Comparison of ENCODE assay signal across 8 cellular contexts in genomic region chr19:55461259-55461973, GRCh38. TPM values are rescaled to one million over a fixed set of nuclear protein-coding genes. Genes with fewer than 3 reads are reported as not detected.
DNase-seq lines count a peak whose midpoint lies in the region; ATAC-seq and TF ChIP-seq lines count a peak whose summit lies in the region.

Gene ISOC2, minus strand, starts transcription at chr19:55461642. Its CDS starts 5,156 bp downstream, at chr19:55456486.

- under 1% methylated on average over 40 of the region's 54 CpGs for WGBS in prostate gland
- 1% methylated on average over 54 of the region's 54 CpGs for WGBS in urinary bladder

- H3K27me3 ChIP-seq in prostate gland (replicated peaks; ENCODE audit: insufficient read depth) = no peaks in the 10 kb centered on the region

- H3K27ac ChIP-seq in prostate gland (peak within 1 kb of the TSS; percentile 86 to 88), urinary bladder (ENCODE audit: low read depth) (peak within 1 kb of the TSS; percentile 78)

- H3K36me3 ChIP-seq in prostate gland (no peaks in the 10 kb centered on the region), urinary bladder (ENCODE audit: insufficient read depth) (no peaks in the 10 kb centered on the region)

- peak in 2 of 4 experiments; percentile 15 to 33 for TF ChIP-seq CTCF in prostate gland (IDR thresholded peaks at IDR 0.05)

- ATAC-seq in GM18499 (IDR thresholded peaks at IDR 0.05; ENCODE audit: insufficient read depth, unreplicated experiment) = peak; percentile 90
- peak; percentile 94 for ATAC-seq in HG02943 (IDR thresholded peaks at IDR 0.05; ENCODE audit: low read depth, unreplicated experiment)
- peak; percentile 94 for ATAC-seq in left ventricle myocardium superior

- DNase-seq in NCI-H187 treated with DMSO at 0.1 percent for 48 hours (lab: John Stamatoyannopoulos, UW) = peak; percentile 96
- DNase-seq in anterior cingulate cortex (lab: John Stamatoyannopoulos, UW) = peak; percentile 92 to 100 (median 99)
- DNase-seq in left ventricle myocardium superior = peak; percentile 100
- peak; percentile 100 for DNase-seq in prostate gland (ENCODE audit: low spot score)

- H3K4me3 ChIP-seq in prostate gland (peak within 1 kb of the TSS; percentile 66 to 73), urinary bladder (ENCODE audit: low read depth, low read length) (peak within 1 kb of the TSS; percentile 80)

- H3K4me1 ChIP-seq in prostate gland (replicated peaks) (no peaks in the 10 kb centered on the region), urinary bladder (ENCODE audit: insufficient read depth) (peaks cover 2% of the 10 kb centered on the region)

- no peaks in the 10 kb centered on the region for H3K9me3 ChIP-seq in prostate gland

- intact Hi-C loops in T-helper 2 cell treated with Interferon-gamma antibody and Interleukin-4, amounts not matched to agents 100 ng/mL and 5 ng/mL, for 36 hours (cut with micrococcal nuclease) = loop anchor here (1.0 to 5.0 kb wide), 3 partner anchors 15 to 163 kb away; partner anchors contain the start of genes RPL28, ZNF628 and ZNF784
- intact Hi-C loops in left ventricle myocardium superior (cut with micrococcal nuclease) = no loop called here
- intact Hi-C loops in prostate gland (cut with DNase I) = no loop called here

- peak; percentile 18 for TF ChIP-seq POLR2A in prostate gland (IDR thresholded peaks at IDR 0.05)

RNA-seq across cellular contexts. Expression of gene ISOC2, which starts in this region (rescaled TPM):
- 23.2 and 25.3 TPM in 2 replicates for total RNA-seq in T-helper 2 cell treated with Interferon-gamma antibody and Interleukin-4, amounts not matched to agents 100 ng/mL and 5 ng/mL, for 36 hours
- total RNA-seq in left ventricle myocardium superior (58.5 TPM), prostate gland (100 to 1,000 TPM in 1 of 2 donors, 10 to 100 TPM in 1; 85.1 to 117 TPM), urinary bladder (35.1 TPM)
- polyA plus RNA-seq in urinary bladder = 94.1 TPM

Comparison
In these comparisons a context has a peak if more than half of its experiments do, and no peak if none do; other contexts are left out.
1. Peak in every context shown above with its lines: DNase-seq, ATAC-seq, H3K4me3 ChIP-seq and H3K27ac ChIP-seq.